8 cellular contexts compared by ENCODE assay signal in genomic region chr19:18373892-18374629, GRCh38. TPM values are rescaled to one million over a fixed set of nuclear protein-coding genes. Genes with fewer than 3 reads are reported as not detected.
DNase-seq lines count a peak whose midpoint lies in the region; ATAC-seq, FAIRE-seq and TF ChIP-seq lines count a peak whose summit lies in the region.

No MANE protein-coding gene starts in this region.

- H3K27me3 ChIP-seq in MM.1S (replicated peaks; ENCODE audit: insufficient read depth, low read length) (no peaks in the 10 kb centered on the region), colonic mucosa (no peaks in the 10 kb centered on the region), left lung (no peaks in the 10 kb centered on the region)

- H4K20me1 ChIP-seq in MM.1S (ENCODE audit: insufficient read depth, low read length) = no peaks in the 10 kb centered on the region

- intact Hi-C loops in colonic mucosa (cut with DNase I) = no loop called here
- intact Hi-C loops in left lung (cut with DNase I) = no loop called here

- H3F3A ChIP-seq in MM.1S (ENCODE audit: insufficient read depth, low read length) = no peaks in the 10 kb centered on the region

- H3K9me3 ChIP-seq in MM.1S (replicated peaks; ENCODE audit: insufficient read depth, low read length) (no peaks in the 10 kb centered on the region), colonic mucosa (no peaks in the 10 kb centered on the region), left lung (no peaks in the 10 kb centered on the region)

- no peaks in the 10 kb centered on the region for H3K79me2 ChIP-seq in MM.1S (ENCODE audit: low read length)

- peak; percentile 89 for ATAC-seq in left lung

- H3K4me1 ChIP-seq in MM.1S (ENCODE audit: low read length) = peaks cover 6% of the 10 kb centered on the region
- peaks cover 15% of the 10 kb centered on the region for H3K4me1 ChIP-seq in colonic mucosa
- H3K4me1 ChIP-seq in left lung = peaks cover 15 to 62% of the 10 kb centered on the region in 2 donors

- DNase-seq in GM12864 (ENCODE audit: low read depth) (peak; percentile 92), HCEC 1CT (peak; percentile 99), MM.1S (peak; percentile 9), UCSD-AML1 (lab: John Stamatoyannopoulos, UW; ENCODE audit: unreplicated experiment) (peak; percentile 95), colonic mucosa (peak; percentile 83), left lung (peak; percentile 97), D721Med (ENCODE audit: insufficient read length, low spot score) (no peak)
- DNase-seq in stimulated activated CD4-positive, alpha-beta T cell treated with anti-CD3 and anti-CD28 coated beads, Interleukin-4, amount 100 ng/mL, for 4 hours = peak; percentile 14 to 36

- TF ChIP-seq CTCF in GM12864 (IDR thresholded peaks at IDR 0.05; ENCODE audit: low read depth, low read length, missing control alignments) (no peak), MM.1S (IDR thresholded peaks at IDR 0.05; ENCODE audit: low read length) (no peak), colonic mucosa (IDR thresholded peaks at IDR 0.05) (no peak), left lung (IDR thresholded peaks at IDR 0.05) (no peak), D721Med (IDR thresholded peaks at IDR 0.05; ENCODE audit: insufficient read depth, missing control alignments) (no peak)

- H3K9me2 ChIP-seq in MM.1S (replicated peaks; ENCODE audit: insufficient read depth, low read length) = no peaks in the 10 kb centered on the region

- H3K9ac ChIP-seq in MM.1S (ENCODE audit: low read length) (no peak overlapping the region), colonic mucosa (ENCODE audit: low read depth in 2 of 2, low read length in 2 of 2) (peak overlapping the region in 1 of 2 donors; percentile 92)

- H3K4me3 ChIP-seq in GM12864 (ENCODE audit: low read depth, low read length) (no peak overlapping the region), MM.1S (ENCODE audit: low read length) (no peak overlapping the region), colonic mucosa (no peak overlapping the region), left lung (peak overlapping the region in 1 of 2 donors; percentile 6)

- no peaks in the 10 kb centered on the region for H3K36me3 ChIP-seq in MM.1S (replicated peaks; ENCODE audit: insufficient read depth, low read length)
- H3K36me3 ChIP-seq in colonic mucosa = no peaks in the 10 kb centered on the region
- H3K36me3 ChIP-seq in left lung = no peaks in the 10 kb centered on the region

- H3K4me2 ChIP-seq in MM.1S (ENCODE audit: low read depth, low read length) = no peak overlapping the region

- H2AFZ ChIP-seq in MM.1S (ENCODE audit: low read length) = 0 out of 2 replicates have a peak overlapping the region, but pooled peaks have one; percentile 27

- no peak overlapping the region for H3K27ac ChIP-seq in MM.1S (ENCODE audit: low read length)
- peak overlapping the region; percentile 73 for H3K27ac ChIP-seq in colonic mucosa
- peak overlapping the region; percentile 82 to 85 for H3K27ac ChIP-seq in left lung

- no peak for FAIRE-seq in D721Med (lab: Jason Lieb, UNC)

RNA-seq across cellular contexts. Expression of gene GDF15, which starts 11.9 kb away (rescaled TPM):
- 100 to 1,000 TPM; 120 to 159 TPM for total RNA-seq in colonic mucosa
- 100 to 1,000 TPM in 1 of 2 donors, 10 to 100 TPM in 1; 99.0 to 180 TPM for total RNA-seq in left lung

RNA-seq across cellular contexts. Expression of gene LRRC25, which starts 23.4 kb away (rescaled TPM):
- total RNA-seq in colonic mucosa (1 to 10 TPM; 1.4 to 3.9 TPM), left lung (10 to 100 TPM; 14.4 to 53.7 TPM)

RNA-seq across cellular contexts. Expression of gene PGPEP1, which starts 33.7 kb away (rescaled TPM):
- total RNA-seq in colonic mucosa (10 to 100 TPM; 62.6 to 99.0 TPM), left lung (10 to 100 TPM; 36.7 to 39.5 TPM)

RNA-seq across cellular contexts. Expression of gene SSBP4, which starts 45.1 kb away (rescaled TPM):
- 10 to 100 TPM; 40.1 to 77.3 TPM for total RNA-seq in colonic mucosa
- 10 to 100 TPM; 49.8 to 79.9 TPM for total RNA-seq in left lung

RNA-seq across cellular contexts. Expression of gene LSM4, which starts 51.2 kb away (rescaled TPM):
- total RNA-seq in colonic mucosa (100 to 1,000 TPM; 128 to 308 TPM), left lung (100 to 1,000 TPM in 1 of 2 donors, 10 to 100 TPM in 1; 87.8 to 121 TPM)
